In genomic region chr20:59999502-59999901, GRCh38 we compare ENCODE assay signal across 19 cellular contexts. TPM values are rescaled to one million over a fixed set of nuclear protein-coding genes. Genes with fewer than 3 reads are reported as not detected.
DNase-seq lines count a peak whose midpoint lies in the region; ATAC-seq and TF ChIP-seq lines count a peak whose summit lies in the region.
"Had no signal": no experiment of that assay in that cellular context is flagged by ENCODE, and none has a peak within 500 bp of the region (broad histone marks: within the 10 kb centered on the region; RNA-seq: fewer than 3 reads in every experiment).

No MANE protein-coding gene starts in this region.

- no peak for ATAC-seq in HG03095 (IDR thresholded peaks at IDR 0.05; ENCODE audit: unreplicated experiment)
- ATAC-seq in GM18909 (IDR thresholded peaks at IDR 0.05; ENCODE audit: poor library complexity, unreplicated experiment) = no peak
- no peak for ATAC-seq in GM18867 (IDR thresholded peaks at IDR 0.05; ENCODE audit: unreplicated experiment)
- ATAC-seq: CD8-positive, alpha-beta T cell had no signal

- no peak overlapping the region for H3K27ac ChIP-seq in esophagus muscularis mucosa (replicated peaks in 1 of 4)
- H3K27ac ChIP-seq: 22Rv1, BLaER1, C4-2B had no signal

- no peaks in the 10 kb centered on the region for H3K36me3 Mint-ChIP-seq in activated CD4-positive, alpha-beta T cell treated with anti-CD3 and anti-CD28 coated beads, Interleukin-2, amount 10 ng/mL, durations not matched to agents 24 days and 14 days (ENCODE audit: low read depth)
- no peaks in the 10 kb centered on the region for H3K36me3 Mint-ChIP-seq in osteocyte (ENCODE audit: unreplicated experiment)

- H3K4me3 ChIP-seq in esophagus muscularis mucosa = no peak overlapping the region
- H3K4me3 ChIP-seq: BLaER1, HAP-1 had no signal

- no peaks in the 10 kb centered on the region for H3K9me3 ChIP-seq in esophagus muscularis mucosa
- H3K9me3 ChIP-seq: BLaER1, Caco-2, HAP-1 had no signal

- intact Hi-C loops in activated CD4-positive, alpha-beta T cell treated with anti-CD3 and anti-CD28 coated beads, Interleukin-2, amount 10 ng/mL, durations not matched to agents 24 days and 14 days (cut with micrococcal nuclease) = no loop called here
- intact Hi-C loops in esophagus muscularis mucosa (cut with DNase I) = no loop called here

- no peak for TF ChIP-seq POLR2A in esophagus muscularis mucosa (IDR thresholded peaks at IDR 0.05; ENCODE audit: low read depth)

- H3K27me3 Mint-ChIP-seq in activated CD4-positive, alpha-beta T cell treated with anti-CD3 and anti-CD28 coated beads, Interleukin-2, amount 10 ng/mL, durations not matched to agents 24 days and 14 days = no peaks in the 10 kb centered on the region
- no peaks in the 10 kb centered on the region for H3K27me3 Mint-ChIP-seq in osteocyte (ENCODE audit: unreplicated experiment)

- no peaks in the 10 kb centered on the region for H3K9me3 Mint-ChIP-seq in activated CD4-positive, alpha-beta T cell treated with anti-CD3 and anti-CD28 coated beads, Interleukin-2, amount 10 ng/mL, durations not matched to agents 24 days and 14 days
- H3K9me3 Mint-ChIP-seq in osteocyte (ENCODE audit: unreplicated experiment) = no peaks in the 10 kb centered on the region
- H3K9me3 Mint-ChIP-seq: CD4-positive, CD25-positive, alpha-beta regulatory T cell; CD8-positive, alpha-beta T cell; HFFc6 had no signal

- no peaks in the 10 kb centered on the region for H3K4me1 Mint-ChIP-seq in activated CD4-positive, alpha-beta T cell treated with anti-CD3 and anti-CD28 coated beads, Interleukin-2, amount 10 ng/mL, durations not matched to agents 24 days and 14 days
- H3K4me1 Mint-ChIP-seq in osteocyte (ENCODE audit: unreplicated experiment) = no peaks in the 10 kb centered on the region
- H3K4me1 Mint-ChIP-seq: B cell; CD4-positive, CD25-positive, alpha-beta regulatory T cell had no signal

- H3K4me1 ChIP-seq in esophagus muscularis mucosa = peaks cover 0 to 6% (median 3%) of the 10 kb centered on the region in 4 donors
- H3K4me1 ChIP-seq: BLaER1, Caco-2, HAP-1 had no signal

- 98% methylated on average over 3 of the region's 3 CpGs for WGBS in esophagus muscularis mucosa

- DNase-seq in activated CD4-positive, alpha-beta T cell treated with anti-CD3 and anti-CD28 coated beads, Interleukin-2, amount 10 ng/mL, durations not matched to agents 24 days and 14 days = peak; percentile 35
- no peak for DNase-seq in activated CD4-positive, alpha-beta T cell treated with anti-CD3 and anti-CD28 coated beads, Interleukin-2, amount 50 U/mL, for 48 hours
- DNase-seq in esophagus muscularis mucosa (ENCODE audit: extremely low spot score) (peak; percentile 77), osteocyte (ENCODE audit: extremely low spot score, unreplicated experiment) (peak; percentile 30)
- DNase-seq: Caco-2; CD4-positive, CD25-positive, alpha-beta regulatory T cell; CD8-positive, alpha-beta T cell; DMS153; DND-41; GOT3; HFFc6 had no signal

- no peaks in the 10 kb centered on the region for H3K36me3 ChIP-seq in esophagus muscularis mucosa
- H3K36me3 ChIP-seq: BLaER1, HAP-1 had no signal

- H3K4me3 Mint-ChIP-seq in activated CD4-positive, alpha-beta T cell treated with anti-CD3 and anti-CD28 coated beads, Interleukin-2, amount 10 ng/mL, durations not matched to agents 24 days and 14 days = no peak overlapping the region
- H3K4me3 Mint-ChIP-seq in osteocyte (ENCODE audit: unreplicated experiment) = no peak overlapping the region
- H3K4me3 Mint-ChIP-seq: B cell; CD4-positive, CD25-positive, alpha-beta regulatory T cell; CD8-positive, alpha-beta T cell; HFFc6 had no signal

- H3K27me3 ChIP-seq in esophagus muscularis mucosa = no peaks in the 10 kb centered on the region
- H3K27me3 ChIP-seq: BLaER1 had no signal

- H3K27ac Mint-ChIP-seq in activated CD4-positive, alpha-beta T cell treated with anti-CD3 and anti-CD28 coated beads, Interleukin-2, amount 10 ng/mL, durations not matched to agents 24 days and 14 days = no peak overlapping the region
- H3K27ac Mint-ChIP-seq in osteocyte (ENCODE audit: unreplicated experiment) = no peak overlapping the region
- H3K27ac Mint-ChIP-seq: B cell; CD4-positive, CD25-positive, alpha-beta regulatory T cell; CD8-positive, alpha-beta T cell; HFFc6 had no signal

- no peak for TF ChIP-seq EP300 in esophagus muscularis mucosa (IDR thresholded peaks at IDR 0.05)

- TF ChIP-seq CTCF in esophagus muscularis mucosa (IDR thresholded peaks at IDR 0.05) = no peak
- TF ChIP-seq CTCF in osteocyte (IDR thresholded peaks at IDR 0.05) = no peak

RNA-seq across cellular contexts. Expression of gene CDH26, which starts 41.3 kb away (rescaled TPM):
- 0.47 and 0.71 TPM in 2 replicates for total RNA-seq in activated CD4-positive, alpha-beta T cell treated with anti-CD3 and anti-CD28 coated beads, Interleukin-2, amount 10 ng/mL, durations not matched to agents 24 days and 14 days
- total RNA-seq in esophagus muscularis mucosa = 1 to 10 TPM in 1 of 4 donors, under 1 TPM in 3; 0.39 to 1.3 (median 0.82) TPM
- total RNA-seq in osteocyte = 0.16 and 0.46 TPM in 2 replicates

RNA-seq across cellular contexts. Expression of gene FAM217B, which starts 59.3 kb away (rescaled TPM):
- 26.6 and 29.0 TPM in 2 replicates for total RNA-seq in activated CD4-positive, alpha-beta T cell treated with anti-CD3 and anti-CD28 coated beads, Interleukin-2, amount 10 ng/mL, durations not matched to agents 24 days and 14 days
- total RNA-seq in esophagus muscularis mucosa (10 to 100 TPM in 2 of 4 donors, 1 to 10 TPM in 2; 6.0 to 14.1 (median 9.0) TPM), osteocyte (16.7 and 17.7 TPM in 2 replicates)

RNA-seq across cellular contexts. Expression of gene PPP1R3D, which starts 59.4 kb away (rescaled TPM):
- 6.1 and 6.4 TPM in 2 replicates for total RNA-seq in activated CD4-positive, alpha-beta T cell treated with anti-CD3 and anti-CD28 coated beads, Interleukin-2, amount 10 ng/mL, durations not matched to agents 24 days and 14 days
- total RNA-seq in esophagus muscularis mucosa (10 to 100 TPM in 3 of 4 donors, 1 to 10 TPM in 1; 7.9 to 18.1 (median 11.4) TPM), osteocyte (6.3 and 7.3 TPM in 2 replicates)

Comparison
In these comparisons a context has a peak if more than half of its experiments do, and no peak if none do; other contexts are left out.
1. DNase-seq: peak in activated CD4-positive, alpha-beta T cell treated with anti-CD3 and anti-CD28 coated beads, Interleukin-2, amount 10 ng/mL, durations not matched to agents 24 days and 14 days (single experiment), esophagus muscularis mucosa (single experiment) and osteocyte (single experiment); none in activated CD4-positive, alpha-beta T cell treated with anti-CD3 and anti-CD28 coated beads, Interleukin-2, amount 50 U/mL, for 48 hours (0 of 2).